In genomic region chr7:131948434-131949053, GRCh38 we compare ENCODE assay signal across 15 cellular contexts.
DNase-seq lines count a peak whose midpoint lies in the region; ATAC-seq, FAIRE-seq and TF ChIP-seq lines count a peak whose summit lies in the region.
"Had no signal": no experiment of that assay in that cellular context is flagged by ENCODE, and none has a peak within 500 bp of the region (broad histone marks: within the 10 kb centered on the region; RNA-seq: fewer than 3 reads in every experiment).

No MANE protein-coding gene starts in this region.

- no peak overlapping the region for H3K4me3 Mint-ChIP-seq in activated CD4-positive, alpha-beta memory T cell treated with anti-CD3 and anti-CD28 coated beads for 36 hours
- H3K4me3 Mint-ChIP-seq: activated naive CD8-positive, alpha-beta T cell had no signal

- peaks cover 6% of the 10 kb centered on the region for H3K9me3 Mint-ChIP-seq in activated CD4-positive, alpha-beta memory T cell treated with anti-CD3 and anti-CD28 coated beads for 36 hours

- H3K9me3 ChIP-seq in A549 = peaks cover 5% of the 10 kb centered on the region; the same call in 2 of the 3 replicates
- H3K9me3 ChIP-seq in Karpas-422 (ENCODE audit: low read length) = no peaks in the 10 kb centered on the region
- H3K9me3 ChIP-seq in colonic mucosa = no peaks in the 10 kb centered on the region
- H3K9me3 ChIP-seq in left lung = no peaks in the 10 kb centered on the region

- TF ChIP-seq POLR2A in A549 (IDR thresholded peaks at IDR 0.05; ENCODE audit: low read length) = no peak

- no peaks in the 10 kb centered on the region for H4K20me1 ChIP-seq in Karpas-422 (ENCODE audit: insufficient read depth, low read depth, low read length)

- CTCF ChIA-PET in A549 (lab: Yijun Ruan, JAX) = interaction anchor here (1.1 to 10.7 kb wide), 6 partner anchors 22 to 632 kb away, joined by 3 to 170 read pairs (median 7); no protein-coding TSS in a partner anchor
- CTCF ChIA-PET in activated CD4-positive, alpha-beta memory T cell treated with anti-CD3 and anti-CD28 coated beads for 36 hours (lab: Charles Lee) = no interaction called here

- peaks cover 20% of the 10 kb centered on the region for H3K27me3 Mint-ChIP-seq in activated CD4-positive, alpha-beta memory T cell treated with anti-CD3 and anti-CD28 coated beads for 36 hours

- no peaks in the 10 kb centered on the region for H3K36me3 ChIP-seq in Karpas-422 (ENCODE audit: insufficient read depth, low read length)
- H3K36me3 ChIP-seq in colonic mucosa = no peaks in the 10 kb centered on the region
- no peaks in the 10 kb centered on the region for H3K36me3 ChIP-seq in left lung

- H3K27ac ChIP-seq in A549 (peak overlapping the region; percentile 85 to 92), Karpas-422 (ENCODE audit: low read length) (no peak overlapping the region), colonic mucosa (peak overlapping the region; percentile 61), left lung (no peak overlapping the region)

- H3K27ac Mint-ChIP-seq in activated CD4-positive, alpha-beta memory T cell treated with anti-CD3 and anti-CD28 coated beads for 36 hours = no peak overlapping the region
- H3K27ac Mint-ChIP-seq: activated naive CD8-positive, alpha-beta T cell had no signal

- 5% methylated on average over 6 of the region's 6 CpGs for WGBS in A549 (ENCODE audit: missing lambda C conversion rate)

- FAIRE-seq in A549 (lab: Jason Lieb, UNC) = peak; percentile 93
- FAIRE-seq: K562 had no signal

- H3K79me2 ChIP-seq in Karpas-422 (ENCODE audit: low read length) = no peaks in the 10 kb centered on the region

- intact Hi-C loops in colonic mucosa (cut with DNase I) (loop anchor here (5.0 kb wide), 2 partner anchors 104 to 204 kb away; no protein-coding TSS in a partner anchor), left lung (cut with DNase I) (no loop called here)
- intact Hi-C loops in activated CD4-positive, alpha-beta memory T cell treated with anti-CD3 and anti-CD28 coated beads for 36 hours (cut with micrococcal nuclease) = no loop called here

- H3K4me3 ChIP-seq in A549 (no peak overlapping the region), Karpas-422 (ENCODE audit: low read length) (no peak overlapping the region), colonic mucosa (no peak overlapping the region), left lung (no peak overlapping the region)
- H3K4me3 ChIP-seq: K562 had no signal

- POLR2A ChIA-PET in A549 (lab: Yijun Ruan, JAX) = no interaction called here
- POLR2A ChIA-PET in activated CD4-positive, alpha-beta memory T cell treated with anti-CD3 and anti-CD28 coated beads for 36 hours (lab: Charles Lee) = no interaction called here

- H3K4me1 Mint-ChIP-seq in activated CD4-positive, alpha-beta memory T cell treated with anti-CD3 and anti-CD28 coated beads for 36 hours (ENCODE audit: low read depth) = no peaks in the 10 kb centered on the region

- H3K4me1 ChIP-seq in A549 (peaks cover 54% of the 10 kb centered on the region), Karpas-422 (ENCODE audit: low read length) (no peaks in the 10 kb centered on the region), colonic mucosa (peaks cover 7% of the 10 kb centered on the region), left lung (peaks cover 0 to 7% of the 10 kb centered on the region in 2 donors)

- no peak overlapping the region for H3K9ac ChIP-seq in Karpas-422 (ENCODE audit: low read length)
- no peak overlapping the region for H3K9ac ChIP-seq in colonic mucosa (ENCODE audit: low read depth in 2 of 2, low read length in 2 of 2)

- peak; percentile 36 to 50 for TF ChIP-seq RAD21 in A549 (conservative IDR thresholded peaks at IDR 0.05 in 1 of 2, IDR thresholded peaks at IDR 0.05 in 1 of 2)

- TF ChIP-seq CTCF in A549 (IDR thresholded peaks at IDR 0.05) (no peak), colonic mucosa (IDR thresholded peaks at IDR 0.05) (no peak), left lung (IDR thresholded peaks at IDR 0.05) (no peak)

- DNase-seq in A549 (ENCODE audit: low read depth in 1 of 2, low spot score in 1 of 2) = peak; percentile 71 to 89
- DNase-seq in Karpas-422 = peak; percentile 29
- peak; percentile 77 for DNase-seq in colonic mucosa
- no peak for DNase-seq in left lung
- DNase-seq in activated CD4-positive, alpha-beta memory T cell treated with anti-CD3 and anti-CD28 coated beads for 36 hours = no peak
- no peak for DNase-seq in activated CD4-positive, alpha-beta T cell treated with anti-CD3 and anti-CD28 coated beads for 1 hour
- DNase-seq: NCI-H2029, T1000, trophoblast cell had no signal

- H3K9me2 ChIP-seq in Karpas-422 (replicated peaks; ENCODE audit: insufficient read depth, low read length) = no peaks in the 10 kb centered on the region

- peak; percentile 64 to 83 for ATAC-seq in A549
- ATAC-seq in left lung = peak; percentile 15
- no peak for ATAC-seq in GM18907 (IDR thresholded peaks at IDR 0.05; ENCODE audit: unreplicated experiment)
- no peak for ATAC-seq in HG03135 (IDR thresholded peaks at IDR 0.05; ENCODE audit: unreplicated experiment)
- ATAC-seq: K562, Panc1, sciatic nerve had no signal

- no peaks in the 10 kb centered on the region for H3K36me3 Mint-ChIP-seq in activated CD4-positive, alpha-beta memory T cell treated with anti-CD3 and anti-CD28 coated beads for 36 hours
- H3K36me3 Mint-ChIP-seq: activated naive CD8-positive, alpha-beta T cell had no signal

- no peak overlapping the region for H2AFZ ChIP-seq in Karpas-422 (ENCODE audit: low read length)

- H3K27me3 ChIP-seq in Karpas-422 (ENCODE audit: low read length) (no peaks in the 10 kb centered on the region), colonic mucosa (no peaks in the 10 kb centered on the region), left lung (peaks cover 5 to 35% of the 10 kb centered on the region in 2 donors)

- TF ChIP-seq EP300 in A549 (IDR thresholded peaks at IDR 0.05) = no peak

- peak overlapping the region; percentile 76 for H3K4me2 ChIP-seq in A549
- no peak overlapping the region for H3K4me2 ChIP-seq in Karpas-422 (ENCODE audit: low read depth, low read length, poor library complexity, severe bottlenecking)

TF ChIP-seq in A549, 52 proteins besides CTCF, POLR2A, EP300 and RAD21:
- no peak for TF ChIP-seq FOSL2 (IDR thresholded peaks at IDR 0.05)
- no peak for TF ChIP-seq FOSL2 (CRISPR knock-in tag; IDR thresholded peaks at IDR 0.05)
- TF ChIP-seq ZNF302 (CRISPR knock-in tag; IDR thresholded peaks at IDR 0.05) = no peak
- 0 out of 5 replicates have a peak, but pooled peaks have one; percentile 24 to 39 for TF ChIP-seq JUN (IDR thresholded peaks at IDR 0.05)
- TF ChIP-seq ZFP36 (IDR thresholded peaks at IDR 0.05; ENCODE audit: borderline replicate concordance, partially characterized antibody) = no peak
- TF ChIP-seq JUNB (IDR thresholded peaks at IDR 0.05) = peak; percentile 34; the same call in 1 of the 2 replicates
- TF ChIP-seq HDAC2 (IDR thresholded peaks at IDR 0.05) = no peak
- no peak for TF ChIP-seq HOXB5 (CRISPR knock-in tag; IDR thresholded peaks at IDR 0.05)
- peak; percentile 63 for TF ChIP-seq GATA3 (IDR thresholded peaks at IDR 0.05; ENCODE audit: borderline replicate concordance)
- TF ChIP-seq USF2 (IDR thresholded peaks at IDR 0.05) = no peak
- no peak for TF ChIP-seq ELK1 (IDR thresholded peaks at IDR 0.05; ENCODE audit: low read depth, low read length)
- TF ChIP-seq CEBPB (IDR thresholded peaks at IDR 0.05) = 0 out of 4 replicates have a peak, but pooled peaks of 1 of the 2 experiments have one; percentile 38
- peak; percentile 25; the same call in 1 of the 2 replicates for TF ChIP-seq MAX (IDR thresholded peaks at IDR 0.05)
- TF ChIP-seq E2F6 (IDR thresholded peaks at IDR 0.05; ENCODE audit: borderline replicate concordance, low read depth) = no peak
- TF ChIP-seq BHLHE40 (IDR thresholded peaks at IDR 0.05; ENCODE audit: low read depth, low read length) = no peak

Comparison
In these comparisons a context has a peak if more than half of its experiments do, and no peak if none do; other contexts are left out.
1. ATAC-seq: peak in A549 (2 of 2) and left lung (single experiment); none in GM18907 (single experiment) and HG03135 (single experiment).
2. DNase-seq: peak in A549 (2 of 2), Karpas-422 (single experiment) and colonic mucosa (single experiment); none in left lung (0 of 2), activated CD4-positive, alpha-beta memory T cell treated with anti-CD3 and anti-CD28 coated beads for 36 hours (single experiment) and activated CD4-positive, alpha-beta T cell treated with anti-CD3 and anti-CD28 coated beads for 1 hour (single experiment).
3. H3K27ac ChIP-seq: peak in A549 (2 of 2) and colonic mucosa (single experiment); none in Karpas-422 (single experiment) and left lung (0 of 2).